ENCODE assay signal across 10 cellular contexts in genomic region chr1:209756608-209757445, GRCh38. TPM values are rescaled to one million over a fixed set of nuclear protein-coding genes. Genes with fewer than 3 reads are reported as not detected.
DNase-seq lines count a peak whose midpoint lies in the region; ATAC-seq and TF ChIP-seq lines count a peak whose summit lies in the region.
"Had no signal": no experiment of that assay in that cellular context is flagged by ENCODE, and none has a peak within 500 bp of the region (broad histone marks: within the 10 kb centered on the region; RNA-seq: fewer than 3 reads in every experiment).

No MANE protein-coding gene starts in this region.

- DNase-seq in SIG-M5 treated with dmso at 0.1 percent for 504 hours (lab: John Stamatoyannopoulos, UW; ENCODE audit: unreplicated experiment): peak; percentile 80
- no peak for DNase-seq in SIG-M5 (lab: John Stamatoyannopoulos, UW)
- peak; percentile 60 for DNase-seq in activated CD4-positive, alpha-beta memory T cell treated with anti-CD3 and anti-CD28 coated beads for 36 hours
- DNase-seq in left lung: peak; percentile 59 to 69
- DNase-seq in DMS53 treated with DMSO at 0.1 percent for 48 hours (lab: John Stamatoyannopoulos, UW; ENCODE audit: unreplicated experiment): no peak
- no peak for DNase-seq in GOT3 (lab: John Stamatoyannopoulos, UW)

- TF ChIP-seq CTCF in left lung (IDR thresholded peaks at IDR 0.05): no peak

- CTCF ChIA-PET in activated CD4-positive, alpha-beta memory T cell treated with anti-CD3 and anti-CD28 coated beads for 36 hours (lab: Charles Lee): interaction anchor here (0.6 to 10.2 kb wide), 10 partner anchors 8 to 171 kb away, joined by 3 to 98 read pairs (median 4); no protein-coding TSS in a partner anchor

- peak overlapping the region; percentile 94 for H3K4me3 Mint-ChIP-seq in activated CD4-positive, alpha-beta memory T cell treated with anti-CD3 and anti-CD28 coated beads for 36 hours

- peak overlapping the region in 1 of 2 donors; percentile 30 for H3K4me3 ChIP-seq in left lung
- H3K4me3 ChIP-seq: A549, SJSA1 had no signal

- peaks cover 0 to 12% of the 10 kb centered on the region in 2 donors for H3K36me3 ChIP-seq in left lung
- H3K36me3 ChIP-seq: SJSA1 had no signal

- H3K9me3 ChIP-seq in left lung: no peaks in the 10 kb centered on the region
- H3K9me3 ChIP-seq: A549, SJSA1 had no signal

- intact Hi-C loops in activated CD4-positive, alpha-beta memory T cell treated with anti-CD3 and anti-CD28 coated beads for 36 hours (cut with micrococcal nuclease): loop anchor here (1.0 to 2.0 kb wide), 3 partner anchors 11 to 584 kb away; partner anchors contain the start of gene C1orf74
- intact Hi-C loops in left lung (cut with DNase I): no loop called here

- H3K4me1 Mint-ChIP-seq in activated CD4-positive, alpha-beta memory T cell treated with anti-CD3 and anti-CD28 coated beads for 36 hours (ENCODE audit: low read depth): peaks cover 77% of the 10 kb centered on the region

- ATAC-seq in HG03196 (IDR thresholded peaks at IDR 0.05; ENCODE audit: unreplicated experiment) (peak; percentile 24), left lung (peak; percentile 60), HG03139 (IDR thresholded peaks at IDR 0.05; ENCODE audit: unreplicated experiment) (no peak)
- ATAC-seq: A549 had no signal

- H3K27ac ChIP-seq in left lung: peak overlapping the region; percentile 50 to 80
- H3K27ac ChIP-seq: A549, SJSA1 had no signal

- peaks cover 56% of the 10 kb centered on the region for H3K36me3 Mint-ChIP-seq in activated CD4-positive, alpha-beta memory T cell treated with anti-CD3 and anti-CD28 coated beads for 36 hours

- POLR2A ChIA-PET in activated CD4-positive, alpha-beta memory T cell treated with anti-CD3 and anti-CD28 coated beads for 36 hours (lab: Charles Lee): interaction anchor here (0.6 to 10.2 kb wide), 13 partner anchors 9 to 187 kb away, joined by 3 to 184 read pairs (median 6); partner anchors contain the start of genes C1orf74, HSD11B1 and UTP25

- peaks cover 0 to 49% of the 10 kb centered on the region in 2 donors for H3K4me1 ChIP-seq in left lung
- H3K4me1 ChIP-seq: A549, SJSA1 had no signal

- H3K27me3 Mint-ChIP-seq in activated CD4-positive, alpha-beta memory T cell treated with anti-CD3 and anti-CD28 coated beads for 36 hours: no peaks in the 10 kb centered on the region

- no peaks in the 10 kb centered on the region for H3K27me3 ChIP-seq in left lung
- H3K27me3 ChIP-seq: SJSA1 had no signal

- H3K27ac Mint-ChIP-seq in activated CD4-positive, alpha-beta memory T cell treated with anti-CD3 and anti-CD28 coated beads for 36 hours: peak overlapping the region; percentile 99

- no peaks in the 10 kb centered on the region for H3K9me3 Mint-ChIP-seq in activated CD4-positive, alpha-beta memory T cell treated with anti-CD3 and anti-CD28 coated beads for 36 hours

RNA-seq across cellular contexts. Expression of gene TRAF3IP3, which starts 1.0 kb away (rescaled TPM):
- 100 to 1,000 TPM; 212 to 217 TPM for total RNA-seq in activated CD4-positive, alpha-beta memory T cell treated with anti-CD3 and anti-CD28 coated beads for 36 hours
- 10 to 100 TPM in 1 of 2 donors, 1 to 10 TPM in 1; 4.5 to 13.5 TPM for total RNA-seq in left lung
- total RNA-seq: SJSA1 had no signal

RNA-seq across cellular contexts. Expression of gene C1orf74, which starts 27.5 kb away (rescaled TPM):
- total RNA-seq in activated CD4-positive, alpha-beta memory T cell treated with anti-CD3 and anti-CD28 coated beads for 36 hours: 1 to 10 TPM; 3.5 to 3.9 TPM
- 1 to 10 TPM; 1.8 to 2.2 TPM for total RNA-seq in left lung

RNA-seq across cellular contexts. Expression of gene IRF6, which starts 49.1 kb away (rescaled TPM):
- under 1 TPM; 0.07 to 0.31 TPM for total RNA-seq in activated CD4-positive, alpha-beta memory T cell treated with anti-CD3 and anti-CD28 coated beads for 36 hours
- total RNA-seq in left lung: 10 to 100 TPM; 15.7 to 26.5 TPM
- total RNA-seq: SJSA1 had no signal

RNA-seq across cellular contexts. Expression of gene HSD11B1, which starts 52.2 kb away (rescaled TPM):
- 10 to 100 TPM; 22.4 to 23.9 TPM for total RNA-seq in activated CD4-positive, alpha-beta memory T cell treated with anti-CD3 and anti-CD28 coated beads for 36 hours
- total RNA-seq in left lung: 10 to 100 TPM in 1 of 2 donors, 1 to 10 TPM in 1; 8.1 to 30.7 TPM

Comparison
In these comparisons a context has a peak if more than half of its experiments do, and no peak if none do; other contexts are left out.
1. DNase-seq: peak in SIG-M5 treated with dmso at 0.1 percent for 504 hours (single experiment), activated CD4-positive, alpha-beta memory T cell treated with anti-CD3 and anti-CD28 coated beads for 36 hours (single experiment) and left lung (2 of 2); none in SIG-M5 (single experiment), DMS53 treated with DMSO at 0.1 percent for 48 hours (single experiment) and GOT3 (single experiment).
2. RNA of gene TRAF3IP3, which starts 1.0 kb away (total RNA-seq): 212 to 217 TPM in activated CD4-positive, alpha-beta memory T cell treated with anti-CD3 and anti-CD28 coated beads for 36 hours; 4.5 to 13.5 TPM in left lung; every median in the first group is over 10 times any median in the second.
3. RNA of gene IRF6, which starts 49.1 kb away (total RNA-seq): 15.7 to 26.5 TPM in left lung; 0.07 to 0.31 TPM in activated CD4-positive, alpha-beta memory T cell treated with anti-CD3 and anti-CD28 coated beads for 36 hours; every median in the first group is over 10 times any median in the second.